In genomic region chr6:77620290-77620882, GRCh38 we compare ENCODE assay signal across 8 cellular contexts. TPM values are rescaled to one million over a fixed set of nuclear protein-coding genes. Genes with fewer than 3 reads are reported as not detected.
DNase-seq lines count a peak whose midpoint lies in the region; ATAC-seq and TF ChIP-seq lines count a peak whose summit lies in the region.

No MANE protein-coding gene starts in this region.

- H3K27ac Mint-ChIP-seq in activated T-cell treated with anti-CD3 and anti-CD28 coated beads, Interleukin-2, amount 50 U/mL, for 72 hours, result no peak overlapping the region

- H3K4me3 ChIP-seq in GM12865 (ENCODE audit: low read depth, low read length), result no peak overlapping the region

- POLR2A ChIA-PET in HEK293T (lab: Yijun Ruan, JAX), result no interaction called here

- no peaks in the 10 kb centered on the region for H3K27me3 Mint-ChIP-seq in activated T-cell treated with anti-CD3 and anti-CD28 coated beads, Interleukin-2, amount 50 U/mL, for 72 hours (ENCODE audit: low read depth)

- peak; percentile 49 for TF ChIP-seq CTCF in GM12865 (IDR thresholded peaks at IDR 0.05; ENCODE audit: insufficient read depth, low read depth, low read length, missing control alignments)

- H3K36me3 Mint-ChIP-seq in activated T-cell treated with anti-CD3 and anti-CD28 coated beads, Interleukin-2, amount 50 U/mL, for 72 hours (ENCODE audit: insufficient read depth in 2 of 2), result no peaks in the 10 kb centered on the region

- no peaks in the 10 kb centered on the region for H3K4me1 Mint-ChIP-seq in activated T-cell treated with anti-CD3 and anti-CD28 coated beads, Interleukin-2, amount 50 U/mL, for 72 hours (ENCODE audit: low read depth)

- peaks cover 2 to 8% of the 10 kb centered on the region in 2 donors for H3K9me3 Mint-ChIP-seq in activated T-cell treated with anti-CD3 and anti-CD28 coated beads, Interleukin-2, amount 50 U/mL, for 72 hours

- no peak overlapping the region for H3K4me3 Mint-ChIP-seq in activated T-cell treated with anti-CD3 and anti-CD28 coated beads, Interleukin-2, amount 50 U/mL, for 72 hours

- ATAC-seq in activated T-cell treated with anti-CD3 and anti-CD28 coated beads, Interleukin-2, amount 50 U/mL, for 72 hours (replicated peaks in 1 of 2), result no peak
- ATAC-seq in GM19324 (IDR thresholded peaks at IDR 0.05; ENCODE audit: low FRiP score, unreplicated experiment) (no peak), HG03439 (IDR thresholded peaks at IDR 0.05; ENCODE audit: unreplicated experiment) (no peak)

- CTCF ChIA-PET in HEK293T (lab: Yijun Ruan, JAX), result interaction anchor here (1.0 kb wide), 1 partner anchor 239 kb away, joined by 3 read pairs; no protein-coding TSS in a partner anchor

- DNase-seq in GM12865 (ENCODE audit: low read depth) (peak; percentile 34), HEK293T (ENCODE audit: extremely low spot score) (peak; percentile 10), RKO (ENCODE audit: low spot score) (peak; percentile 6), kidney tubule cell (ENCODE audit: low spot score) (peak; percentile 12), mucosa of gallbladder (ENCODE audit: low spot score) (no peak)
- DNase-seq in activated T-cell treated with anti-CD3 and anti-CD28 coated beads, Interleukin-2, amount 50 U/mL, for 72 hours, result no peak

TF ChIP-seq in HEK293T, 16 proteins besides CTCF, POLR2A, EP300 and RAD21:
- TF ChIP-seq SP1 (IDR thresholded peaks at IDR 0.05) (no peak), TARDBP (IDR thresholded peaks at IDR 0.05) (no peak), LEF1 (IDR thresholded peaks at IDR 0.05; ENCODE audit: borderline replicate concordance) (no peak), PKNOX1 (IDR thresholded peaks at IDR 0.05) (peak; percentile 67), BHLHE40 (IDR thresholded peaks at IDR 0.05; ENCODE audit: borderline replicate concordance) (no peak), FOXK2 (IDR thresholded peaks at IDR 0.05) (no peak)

RNA-seq across cellular contexts. Expression of gene MEI4, which starts 32.5 kb away (rescaled TPM):
- not detected for total RNA-seq in activated T-cell treated with anti-CD3 and anti-CD28 coated beads, Interleukin-2, amount 50 U/mL, for 72 hours
- 0.17 TPM for total RNA-seq in mucosa of gallbladder

Comparison
In these comparisons a context has a peak if more than half of its experiments do, and no peak if none do; other contexts are left out.
1. DNase-seq: peak in GM12865 (single experiment), HEK293T (single experiment), RKO (single experiment) and kidney tubule cell (single experiment); none in activated T-cell treated with anti-CD3 and anti-CD28 coated beads, Interleukin-2, amount 50 U/mL, for 72 hours (0 of 2) and mucosa of gallbladder (single experiment).